8 cellular contexts compared by ENCODE assay signal in genomic region chr1:201877877-201878339, GRCh38. TPM values are rescaled to one million over a fixed set of nuclear protein-coding genes. Genes with fewer than 3 reads are reported as not detected.
DNase-seq lines count a peak whose midpoint lies in the region; ATAC-seq and TF ChIP-seq lines count a peak whose summit lies in the region.

No MANE protein-coding gene starts in this region.

- ATAC-seq in GM18873 (IDR thresholded peaks at IDR 0.05; ENCODE audit: low FRiP score, unreplicated experiment): no peak

- CTCF ChIA-PET in HEK293T (lab: Yijun Ruan, JAX) (interaction anchor here (0.5 to 1.4 kb wide), 11 partner anchors 10 to 242 kb away, joined by 3 to 7 read pairs (median 3); no protein-coding TSS in a partner anchor), SK-N-SH (lab: Yijun Ruan, JAX) (interaction anchor here (0.5 to 16.1 kb wide), 32 partner anchors 10 to 515 kb away, joined by 3 to 222 read pairs (median 4); partner anchors contain the start of genes LMOD1 and SHISA4)

- H3K9me3 ChIP-seq in SK-N-SH (no peaks in the 10 kb centered on the region), esophagus squamous epithelium (no peaks in the 10 kb centered on the region), neural cell (ENCODE audit: low read length) (no peaks in the 10 kb centered on the region)

- H3K79me2 ChIP-seq in SK-N-SH (ENCODE audit: insufficient read depth): no peaks in the 10 kb centered on the region
- H3K79me2 ChIP-seq in neural cell (replicated peaks; ENCODE audit: insufficient read depth, low read length): no peaks in the 10 kb centered on the region

- DNase-seq in DMS53 (lab: John Stamatoyannopoulos, UW) (peak; percentile 58), HEK293T (ENCODE audit: extremely low spot score) (peak; percentile 69), SK-N-SH (peak; percentile 46), esophagus squamous epithelium (lab: John Stamatoyannopoulos, UW) (no peak), NCI-H187 treated with DMSO at 0.1 percent for 48 hours (lab: John Stamatoyannopoulos, UW) (no peak), HuH-7.5 (ENCODE audit: low spot score) (no peak)

- H3K4me3 ChIP-seq in SK-N-SH (ENCODE audit: low read depth in 2 of 2, low read length in 1 of 2) (peak overlapping the region in 1 of 2 experiments; percentile 24; a peak in 1 of 4 replicates), esophagus squamous epithelium (no peak overlapping the region), neural cell (ENCODE audit: low read length) (no peak overlapping the region)

- no peak overlapping the region for H3K4me2 ChIP-seq in SK-N-SH
- no peak overlapping the region for H3K4me2 ChIP-seq in neural cell (ENCODE audit: low read length)

- no peak overlapping the region for H2AFZ ChIP-seq in SK-N-SH (ENCODE audit: low read depth)
- no peak overlapping the region for H2AFZ ChIP-seq in neural cell (ENCODE audit: low read depth, low read length)

- POLR2A ChIA-PET in HEK293T (lab: Yijun Ruan, JAX) (interaction anchor here (1.0 kb wide), 1 partner anchor 104 kb away, joined by 3 read pairs; no protein-coding TSS in a partner anchor), SK-N-SH (lab: Yijun Ruan, JAX) (no interaction called here)

- TF ChIP-seq EP300 in SK-N-SH (IDR thresholded peaks at IDR 0.05; ENCODE audit: borderline replicate concordance in 1 of 2, low read depth in 1 of 2, low read length in 1 of 2) (no peak), neural cell (conservative IDR thresholded peaks at IDR 0.05; ENCODE audit: poor library complexity, severe bottlenecking) (no peak)

- H3K27ac ChIP-seq in SK-N-SH (ENCODE audit: low read depth in 2 of 2, low read length in 1 of 2) (no peak overlapping the region), esophagus squamous epithelium (peak overlapping the region in 1 of 4 donors; percentile 13), neural cell (ENCODE audit: low read length) (no peak overlapping the region)

- TF ChIP-seq RAD21 in SK-N-SH (IDR thresholded peaks at IDR 0.05; ENCODE audit: low read length) (peak; percentile 67), neural cell (conservative IDR thresholded peaks at IDR 0.05) (peak; percentile 61)

- intact Hi-C loops in esophagus squamous epithelium (cut with DNase I): loop anchor here (5.0 kb wide), 1 partner anchor 94 kb away; no protein-coding TSS in a partner anchor

- peaks cover 3 to 8% of the 10 kb centered on the region in 2 experiments; a peak in 3 of 4 replicates for H3K4me1 ChIP-seq in SK-N-SH (ENCODE audit: control insufficient read depth in 1 of 2, insufficient read depth in 2 of 2, low read depth in 1 of 2, low read length in 1 of 2)
- peaks cover 3 to 19% (median 7%) of the 10 kb centered on the region in 3 donors for H3K4me1 ChIP-seq in esophagus squamous epithelium

- H3K36me3 ChIP-seq in SK-N-SH (replicated peaks in 1 of 2; ENCODE audit: control insufficient read depth in 1 of 2, insufficient read depth in 2 of 2, low read length in 1 of 2): peaks cover 25 to 26% of the 10 kb centered on the region in 2 experiments
- peaks cover 0 to 40% (median 7%) of the 10 kb centered on the region in 3 donors for H3K36me3 ChIP-seq in esophagus squamous epithelium
- no peaks in the 10 kb centered on the region for H3K36me3 ChIP-seq in neural cell (ENCODE audit: insufficient read depth, low read length)

- no peak overlapping the region for H3K9ac ChIP-seq in SK-N-SH
- no peak overlapping the region for H3K9ac ChIP-seq in neural cell (ENCODE audit: low read length)

- H3K9me2 ChIP-seq in SK-N-SH: no peaks in the 10 kb centered on the region
- no peaks in the 10 kb centered on the region for H3K9me2 ChIP-seq in neural cell (ENCODE audit: insufficient read depth, low read length)

- TF ChIP-seq POLR2A in esophagus squamous epithelium (IDR thresholded peaks at IDR 0.05): no peak

- H3F3A ChIP-seq in SK-N-SH (replicated peaks; ENCODE audit: insufficient read depth) (peaks cover 39% of the 10 kb centered on the region), neural cell (ENCODE audit: insufficient read depth, low read length, poor library complexity, severe bottlenecking) (no peaks in the 10 kb centered on the region)

- H3K27me3 ChIP-seq in SK-N-SH (ENCODE audit: insufficient read depth): no peaks in the 10 kb centered on the region
- H3K27me3 ChIP-seq in esophagus squamous epithelium: no peaks in the 10 kb centered on the region
- no peaks in the 10 kb centered on the region for H3K27me3 ChIP-seq in neural cell (ENCODE audit: insufficient read depth, low read depth, low read length)

- 69% methylated on average over 6 of the region's 6 CpGs for WGBS in SK-N-SH (ENCODE audit: low lambda C conversion rate)
- 39 to 46% methylated on average over 6 of the region's 6 CpGs for WGBS in esophagus squamous epithelium, 2 donors

- TF ChIP-seq CTCF in SK-N-SH (IDR thresholded peaks at IDR 0.05) (peak; percentile 73), esophagus squamous epithelium (IDR thresholded peaks at IDR 0.05) (peak in 5 of 6 experiments; percentile 44 to 71 (median 57)), neural cell (IDR thresholded peaks at IDR 0.05; ENCODE audit: poor library complexity, severe bottlenecking) (peak; percentile 68)

- H4K20me1 ChIP-seq in SK-N-SH (ENCODE audit: insufficient read depth) (no peaks in the 10 kb centered on the region), neural cell (ENCODE audit: insufficient read depth) (no peaks in the 10 kb centered on the region)

TF ChIP-seq in HEK293T, 16 proteins besides CTCF, POLR2A, EP300 and RAD21:
- TF ChIP-seq BHLHE40 (IDR thresholded peaks at IDR 0.05; ENCODE audit: borderline replicate concordance): no peak
- TF ChIP-seq ARNT (IDR thresholded peaks at IDR 0.05): no peak
- TF ChIP-seq ELF4 (IDR thresholded peaks at IDR 0.05): no peak
- TF ChIP-seq SP1 (IDR thresholded peaks at IDR 0.05): no peak

TF ChIP-seq in SK-N-SH, 30 proteins besides CTCF, POLR2A, EP300 and RAD21 (continues in another document):
- TF ChIP-seq RCOR1 (IDR thresholded peaks at IDR 0.05; ENCODE audit: low read length) (no peak), SMC3 (IDR thresholded peaks at IDR 0.05; ENCODE audit: low read depth, low read length) (peak; percentile 53), RXRA (IDR thresholded peaks at IDR 0.05; ENCODE audit: borderline replicate concordance, low read depth) (no peak), GABPA (IDR thresholded peaks at IDR 0.05; ENCODE audit: low read depth) (no peak), TAF1 (IDR thresholded peaks at IDR 0.05; ENCODE audit: borderline replicate concordance, low read depth, low read length) (no peak), MXI1 (IDR thresholded peaks at IDR 0.05; ENCODE audit: low read depth, low read length) (no peak), MAX (IDR thresholded peaks at IDR 0.05; ENCODE audit: low read depth) (no peak), ELF1 (IDR thresholded peaks at IDR 0.05) (no peak)
- TF ChIP-seq, protein P1, sequence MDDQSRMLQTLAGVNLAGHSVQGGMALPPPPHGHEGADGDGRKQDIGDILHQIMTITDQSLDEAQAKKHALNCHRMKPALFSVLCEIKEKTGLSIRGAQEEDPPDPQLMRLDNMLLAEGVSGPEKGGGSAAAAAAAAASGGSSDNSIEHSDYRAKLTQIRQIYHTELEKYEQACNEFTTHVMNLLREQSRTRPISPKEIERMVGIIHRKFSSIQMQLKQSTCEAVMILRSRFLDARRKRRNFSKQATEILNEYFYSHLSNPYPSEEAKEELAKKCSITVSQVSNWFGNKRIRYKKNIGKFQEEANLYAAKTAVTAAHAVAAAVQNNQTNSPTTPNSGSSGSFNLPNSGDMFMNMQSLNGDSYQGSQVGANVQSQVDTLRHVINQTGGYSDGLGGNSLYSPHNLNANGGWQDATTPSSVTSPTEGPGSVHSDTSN (IDR thresholded peaks at IDR 0.05): no peak

TF ChIP-seq in neural cell, 6 proteins besides CTCF, POLR2A, EP300 and RAD21:
- TF ChIP-seq MXI1 (conservative IDR thresholded peaks at IDR 0.05; ENCODE audit: poor library complexity, severe bottlenecking) (no peak), SMC3 (conservative IDR thresholded peaks at IDR 0.05; ENCODE audit: poor library complexity) (peak; percentile 68)

RNA-seq across cellular contexts. Expression of gene SHISA4, which starts 10.8 kb away (rescaled TPM):
- polyA plus RNA-seq in SK-N-SH (2012; rRNA removed) (42.1 and 50.5 TPM in 2 replicates), neural cell (1.5 and 1.9 TPM in 2 replicates)
- 23.2 and 33.5 TPM in 2 replicates for polyA plus RNA-seq in SK-N-SH (2012; cell fraction: cytosol; rRNA removed)
- 35.0 and 43.6 TPM in 2 replicates for polyA plus RNA-seq in SK-N-SH (2012; cell fraction: nucleus; rRNA removed)
- total RNA-seq in esophagus squamous epithelium: 10 to 100 TPM in 1 of 4 donors, 1 to 10 TPM in 3; 3.3 to 12.3 (median 5.6) TPM
- polyA minus RNA-seq in neural cell: 1.4 and 1.5 TPM in 2 replicates

RNA-seq across cellular contexts. Expression of gene IPO9, which starts 49.0 kb away (rescaled TPM):
- polyA plus RNA-seq in SK-N-SH (2012; rRNA removed) (24.5 and 30.7 TPM in 2 replicates), neural cell (44.9 and 45.0 TPM in 2 replicates)
- polyA plus RNA-seq in SK-N-SH (2012; cell fraction: cytosol; rRNA removed): 17.3 and 21.7 TPM in 2 replicates
- polyA plus RNA-seq in SK-N-SH (2012; cell fraction: nucleus; rRNA removed): 49.1 and 58.6 TPM in 2 replicates
- total RNA-seq in esophagus squamous epithelium: 10 to 100 TPM; 10.1 to 17.2 (median 12.3) TPM
- polyA minus RNA-seq in neural cell: 92.5 and 97.4 TPM in 2 replicates

Comparison
In these comparisons a context has a peak if more than half of its experiments do, and no peak if none do; other contexts are left out.
1. DNase-seq: peak in DMS53 (single experiment), HEK293T (single experiment) and SK-N-SH (single experiment); none in esophagus squamous epithelium (single experiment), NCI-H187 treated with DMSO at 0.1 percent for 48 hours (single experiment) and HuH-7.5 (single experiment).
2. Peak in every context shown above with its lines, with median percentiles within 50 percentile points of each other: CTCF ChIP-seq.